25 cellular contexts compared by ENCODE assay signal in the genomic region with DNA sequence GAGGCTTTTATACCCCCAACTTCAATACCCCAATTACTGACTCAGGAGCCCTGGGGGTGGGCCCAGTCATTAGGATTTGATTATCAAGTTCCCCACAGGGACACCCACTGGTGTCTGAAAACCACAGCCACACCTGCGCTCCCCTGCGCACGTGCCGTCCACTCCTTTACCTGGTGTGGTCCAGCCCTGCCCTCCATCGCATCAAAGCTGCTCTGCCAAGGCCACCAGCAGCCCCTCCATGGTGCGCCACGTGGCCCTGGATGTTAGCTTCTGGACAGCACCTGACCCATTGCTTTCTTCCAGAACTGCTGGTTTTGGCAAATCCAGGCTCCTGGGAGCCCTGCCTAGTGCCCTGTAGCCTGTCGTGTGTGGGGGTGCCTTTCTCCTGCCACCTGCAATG.
DNase-seq lines count a peak whose midpoint lies in the region; ATAC-seq and TF ChIP-seq lines count a peak whose summit lies in the region.
"Had no signal": no experiment of that assay in that cellular context is flagged by ENCODE, and none has a peak within 500 bp of the region (broad histone marks: within the 10 kb centered on the region; RNA-seq: fewer than 3 reads in every experiment).

No MANE protein-coding gene starts in this region.

- ATAC-seq in heart right ventricle (no peak), HG02571 (IDR thresholded peaks at IDR 0.05; ENCODE audit: unreplicated experiment) (no peak)
- no peak for ATAC-seq in activated T-helper 17 cell treated with anti-CD3 and anti-CD28 coated beads, Interleukin-2, amount 50 U/mL, for 72 hours (replicated peaks)

- peaks cover 17% of the 10 kb centered on the region for H3K27me3 Mint-ChIP-seq in endothelial cell (ENCODE audit: unreplicated experiment)
- peaks cover 22% of the 10 kb centered on the region for H3K27me3 Mint-ChIP-seq in activated T-helper 17 cell treated with anti-CD3 and anti-CD28 coated beads, Interleukin-2, amount 50 U/mL, for 72 hours

- 82 to 87% methylated on average over 8 of the region's 8 CpGs for WGBS in heart right ventricle, 2 donors

- no peak for TF ChIP-seq POLR2A in vagina (IDR thresholded peaks at IDR 0.05)

- H3K36me3 Mint-ChIP-seq in endothelial cell (ENCODE audit: low read depth, unreplicated experiment): peaks cover 9% of the 10 kb centered on the region
- no peaks in the 10 kb centered on the region for H3K36me3 Mint-ChIP-seq in activated T-helper 17 cell treated with anti-CD3 and anti-CD28 coated beads, Interleukin-2, amount 50 U/mL, for 72 hours (ENCODE audit: low read depth)
- H3K36me3 Mint-ChIP-seq: CD4-positive, alpha-beta memory T cell had no signal

- intact Hi-C loops in cardiac septum (cut with DNase I) (no loop called here), heart right ventricle (cut with DNase I) (loop anchor here in 1 of 10 donors (10.0 kb wide), 1 partner anchor 59 kb away; no protein-coding TSS in a partner anchor), vagina (cut with DNase I) (no loop called here)

- no peak overlapping the region for H3K4me3 ChIP-seq in heart right ventricle
- H3K4me3 ChIP-seq in vagina: no peak overlapping the region
- H3K4me3 ChIP-seq: A549; BLaER1 treated with 17β-estradiol and CSF1 and Interleukin-3, amounts not matched to agents 10 nM and 100 nM; GM23248; HAP-1; SK-N-MC had no signal

- H3K27me3 ChIP-seq in heart right ventricle (peaks cover 0 to 24% (median 19%) of the 10 kb centered on the region in 7 donors), vagina (no peaks in the 10 kb centered on the region)
- H3K27me3 ChIP-seq: BLaER1 treated with 17β-estradiol and CSF1 and Interleukin-3, amounts not matched to agents 10 nM and 100 nM had no signal

- H3K36me3 ChIP-seq in heart right ventricle (no peaks in the 10 kb centered on the region), vagina (no peaks in the 10 kb centered on the region)
- H3K36me3 ChIP-seq: BLaER1 treated with 17β-estradiol and CSF1 and Interleukin-3, amounts not matched to agents 10 nM and 100 nM; HAP-1 had no signal

- H3K4me1 ChIP-seq in heart right ventricle (no peaks in the 10 kb centered on the region), vagina (no peaks in the 10 kb centered on the region)
- H3K4me1 ChIP-seq: A549, HAP-1 had no signal

- H3K27ac Mint-ChIP-seq in endothelial cell (ENCODE audit: unreplicated experiment): peak overlapping the region; percentile 48
- no peak overlapping the region for H3K27ac Mint-ChIP-seq in activated T-helper 17 cell treated with anti-CD3 and anti-CD28 coated beads, Interleukin-2, amount 50 U/mL, for 72 hours
- H3K27ac Mint-ChIP-seq: HFFc6 had no signal

- H3K4me3 Mint-ChIP-seq in endothelial cell (ENCODE audit: unreplicated experiment): no peak overlapping the region
- no peak overlapping the region for H3K4me3 Mint-ChIP-seq in activated T-helper 17 cell treated with anti-CD3 and anti-CD28 coated beads, Interleukin-2, amount 50 U/mL, for 72 hours
- H3K4me3 Mint-ChIP-seq: HFFc6 had no signal

- H3K27ac ChIP-seq in heart right ventricle (no peak overlapping the region), vagina (no peak overlapping the region)
- H3K27ac ChIP-seq: A549; BLaER1 treated with 17β-estradiol and CSF1 and Interleukin-3, amounts not matched to agents 10 nM and 100 nM; GM23248; SK-N-MC had no signal

- no peak for TF ChIP-seq CTCF in heart right ventricle (IDR thresholded peaks at IDR 0.05)
- no peak for TF ChIP-seq CTCF in endothelial cell (IDR thresholded peaks at IDR 0.05; ENCODE audit: unreplicated experiment)
- TF ChIP-seq CTCF in vagina (IDR thresholded peaks at IDR 0.05): no peak

- DNase-seq in cardiac septum (ENCODE audit: low spot score) (peak; percentile 69), heart right ventricle (no peak), endothelial cell (ENCODE audit: low spot score) (no peak), retina (peak; percentile 3), vagina (ENCODE audit: extremely low spot score in 2 of 2) (no peak)
- DNase-seq: AML-193; CD4-positive, alpha-beta memory T cell; COR-L47; DMS53; GM23248; HFFc6; KBM-7; NCI-H1105 treated with DMSO at 0.1 percent for 48 hours; NCI-H146; NCI-H2029; NCI-H446 treated with DMSO at 0.1 percent for 48 hours; NCI-H526; RPMI8226; SIG-M5 had no signal

- no peaks in the 10 kb centered on the region for H3K9me3 Mint-ChIP-seq in endothelial cell (ENCODE audit: unreplicated experiment)
- H3K9me3 Mint-ChIP-seq in activated T-helper 17 cell treated with anti-CD3 and anti-CD28 coated beads, Interleukin-2, amount 50 U/mL, for 72 hours: no peaks in the 10 kb centered on the region

- H3K9me3 ChIP-seq in heart right ventricle: no peaks in the 10 kb centered on the region
- no peaks in the 10 kb centered on the region for H3K9me3 ChIP-seq in vagina
- H3K9me3 ChIP-seq: A549; BLaER1 treated with 17β-estradiol and CSF1 and Interleukin-3, amounts not matched to agents 10 nM and 100 nM; HAP-1 had no signal

- H3K4me1 Mint-ChIP-seq in endothelial cell (ENCODE audit: unreplicated experiment): no peaks in the 10 kb centered on the region
- no peaks in the 10 kb centered on the region for H3K4me1 Mint-ChIP-seq in activated T-helper 17 cell treated with anti-CD3 and anti-CD28 coated beads, Interleukin-2, amount 50 U/mL, for 72 hours

Comparison
In these comparisons a context has a peak if more than half of its experiments do, and no peak if none do; other contexts are left out.
1. DNase-seq: peak in cardiac septum (single experiment) and retina (single experiment); none in heart right ventricle (0 of 2), endothelial cell (single experiment) and vagina (0 of 2).